Comparison of ENCODE assay signal across 1 cellular context in the genomic region with DNA sequence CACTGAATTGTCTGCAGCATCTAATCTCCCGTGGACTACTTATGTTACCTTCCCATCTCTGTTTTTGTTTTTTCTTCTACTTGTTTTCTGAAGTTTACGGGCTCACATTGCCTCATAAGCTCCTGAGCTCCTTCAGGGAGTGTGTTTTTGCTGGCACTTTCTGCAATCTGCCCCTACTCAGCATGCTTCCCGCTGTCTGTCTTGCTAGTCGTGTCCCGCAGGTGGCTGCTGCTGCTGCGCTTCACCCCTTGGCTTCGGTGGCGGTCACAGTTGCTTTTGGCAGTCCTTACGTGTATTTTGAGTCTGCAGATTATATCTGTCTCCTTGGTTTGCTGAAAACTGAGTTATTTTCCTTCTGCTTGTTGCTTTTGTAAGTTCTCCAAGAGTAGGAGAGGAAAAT.
TF ChIP-seq lines count a peak whose summit lies in the region.

No MANE protein-coding gene starts in this region.

TF ChIP-seq in K562, 482 proteins besides CTCF, POLR2A, EP300 and RAD21:
- TF ChIP-seq CBX2 (IDR thresholded peaks at IDR 0.05; ENCODE audit: insufficient read depth, low read length, poor library complexity, severe bottlenecking) (peak; percentile 47), SFPQ (IDR thresholded peaks at IDR 0.05; ENCODE audit: low read depth, low read length) (no peak)
- TF ChIP-seq, protein P1, sequence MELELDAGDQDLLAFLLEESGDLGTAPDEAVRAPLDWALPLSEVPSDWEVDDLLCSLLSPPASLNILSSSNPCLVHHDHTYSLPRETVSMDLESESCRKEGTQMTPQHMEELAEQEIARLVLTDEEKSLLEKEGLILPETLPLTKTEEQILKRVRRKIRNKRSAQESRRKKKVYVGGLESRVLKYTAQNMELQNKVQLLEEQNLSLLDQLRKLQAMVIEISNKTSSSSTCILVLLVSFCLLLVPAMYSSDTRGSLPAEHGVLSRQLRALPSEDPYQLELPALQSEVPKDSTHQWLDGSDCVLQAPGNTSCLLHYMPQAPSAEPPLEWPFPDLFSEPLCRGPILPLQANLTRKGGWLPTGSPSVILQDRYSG (tag; conservative IDR thresholded peaks at IDR 0.05; ENCODE audit: low read depth) = no peak
